ENCODE assay signal across 8 cellular contexts in the genomic region with DNA sequence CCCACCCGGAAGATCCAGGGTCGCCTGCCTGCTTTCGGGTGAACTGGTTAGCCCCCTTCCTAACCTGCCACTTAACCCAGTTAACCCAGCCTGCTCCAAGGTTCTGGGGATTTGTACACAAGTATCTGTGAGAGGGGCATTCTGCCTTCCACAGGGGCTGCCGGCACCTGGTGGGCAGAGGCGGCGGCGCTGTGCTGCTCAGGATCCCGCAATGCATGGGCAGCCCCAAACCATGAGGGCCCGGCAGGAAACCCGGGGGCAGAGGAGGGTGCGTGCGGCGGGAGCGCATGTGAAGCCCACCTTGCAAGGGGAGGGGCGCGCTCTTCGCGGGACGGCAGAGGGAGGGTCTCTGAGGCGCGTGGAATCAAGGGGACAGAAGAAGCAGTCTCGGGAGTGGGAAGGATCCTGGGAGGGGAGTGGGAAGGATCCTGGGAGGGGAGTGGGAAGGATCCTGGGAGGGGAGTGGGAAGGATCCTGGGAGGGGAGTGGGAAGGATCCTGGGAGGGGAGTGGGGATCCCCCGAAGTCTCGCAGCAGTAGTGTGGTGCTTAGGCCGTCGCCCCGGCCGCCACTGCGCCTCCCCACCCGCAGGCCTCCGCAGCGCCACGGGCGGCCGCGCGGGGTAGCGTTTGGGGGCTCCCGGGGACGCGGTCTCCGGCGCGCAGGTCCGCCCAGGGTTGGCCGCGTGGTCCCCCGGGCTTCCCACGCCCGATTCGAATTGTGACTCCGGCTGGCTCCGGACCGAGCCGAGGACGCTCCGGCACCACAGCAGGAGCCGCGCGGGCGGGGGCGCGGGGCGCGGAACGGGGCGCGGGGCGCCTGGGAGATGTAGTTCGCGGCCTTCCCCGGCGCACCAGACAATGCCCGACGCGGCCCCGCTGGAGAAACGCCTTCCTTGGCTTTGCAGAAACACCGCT. TPM values are rescaled to one million over a fixed set of nuclear protein-coding genes. Genes with fewer than 3 reads are reported as not detected.
DNase-seq lines count a peak whose midpoint lies in the region; ATAC-seq and TF ChIP-seq lines count a peak whose summit lies in the region.

No MANE protein-coding gene starts in this region.

- no peak overlapping the region for H3K27ac Mint-ChIP-seq in endodermal cell

- H3K23ac ChIP-seq in mesendoderm (ENCODE audit: low read length): peak overlapping the region; percentile 99

- H3K4me3 ChIP-seq in DND-41 (ENCODE audit: low read depth in 1 of 2, low read length in 2 of 2) (peak overlapping the region; percentile 31 to 71; a peak in 3 of 4 replicates), endodermal cell (ENCODE audit: low read length) (peak overlapping the region; percentile 71), mesendoderm (ENCODE audit: low read length) (peak overlapping the region; percentile 23)

- H3K9me3 Mint-ChIP-seq in endodermal cell: no peaks in the 10 kb centered on the region

- peak overlapping the region; percentile 60 for H3K4me3 Mint-ChIP-seq in endodermal cell

- H3K4me2 ChIP-seq in DND-41 (ENCODE audit: insufficient read depth, low read length) (peak overlapping the region; percentile 88), mesendoderm (ENCODE audit: low read length) (peak overlapping the region; percentile 79)

- H3K4me1 ChIP-seq in DND-41 (ENCODE audit: insufficient read depth, low read length) (peaks cover 36% of the 10 kb centered on the region), endodermal cell (ENCODE audit: control insufficient read depth, insufficient read depth, low read length) (peaks cover 4% of the 10 kb centered on the region), mesendoderm (ENCODE audit: control insufficient read depth, low read depth, low read length) (peaks cover 4% of the 10 kb centered on the region)

- peaks cover 3% of the 10 kb centered on the region; the same call in 1 of the 2 replicates for H3K36me3 ChIP-seq in DND-41 (ENCODE audit: insufficient read depth, low read length)
- no peaks in the 10 kb centered on the region for H3K36me3 ChIP-seq in endodermal cell (ENCODE audit: control insufficient read depth, insufficient read depth, low read length)
- no peaks in the 10 kb centered on the region for H3K36me3 ChIP-seq in mesendoderm (ENCODE audit: control insufficient read depth, insufficient read depth, low read length)

- H2BK120ac ChIP-seq in mesendoderm (ENCODE audit: low read depth, low read length): no peak overlapping the region

- no peaks in the 10 kb centered on the region for H3K79me1 ChIP-seq in mesendoderm (ENCODE audit: low read length)

- peaks cover 56% of the 10 kb centered on the region for H3K27me3 Mint-ChIP-seq in endodermal cell (ENCODE audit: insufficient read depth)

- POLR2A ChIA-PET in HEK293T (lab: Yijun Ruan, JAX): interaction anchor here (1.3 to 1.6 kb wide), 2 partner anchors 16 kb away, joined by 5 read pairs; partner anchors contain the start of gene TEX22

- H3K9me3 ChIP-seq in DND-41 (ENCODE audit: insufficient read depth, low read length, severe bottlenecking) (no peaks in the 10 kb centered on the region), endodermal cell (ENCODE audit: control insufficient read depth, low read length) (no peaks in the 10 kb centered on the region)

- no peak overlapping the region for H2BK5ac ChIP-seq in mesendoderm (ENCODE audit: low read length)

- no peak overlapping the region for H2BK15ac ChIP-seq in mesendoderm (replicated peaks; ENCODE audit: low read depth)

- H3K9ac ChIP-seq in DND-41 (ENCODE audit: low read depth, low read length) (peak overlapping the region; percentile 73), endodermal cell (ENCODE audit: extremely low read depth, low read length, poor library complexity, severe bottlenecking) (no peak overlapping the region), mesendoderm (ENCODE audit: low read length) (peak overlapping the region; percentile 75)

- H4K20me1 ChIP-seq in DND-41 (ENCODE audit: insufficient read depth, low read length): no peaks in the 10 kb centered on the region

- DNase-seq in DND-41: peak; percentile 77
- DNase-seq in HEK293T (ENCODE audit: extremely low spot score): peak; percentile 74
- peak; percentile 75 for DNase-seq in NCI-H2171 treated with DMSO at 0.1 percent for 48 hours (lab: John Stamatoyannopoulos, UW)
- peak; percentile 91 for DNase-seq in activated CD8-positive, alpha-beta memory T cell treated with anti-CD3 and anti-CD28 coated beads for 24 hours
- peak; percentile 85 for DNase-seq in endodermal cell
- DNase-seq in mesendoderm: peak; percentile 55
- peak; percentile 15 for DNase-seq in stimulated activated CD8-positive, alpha-beta memory T cell treated with anti-CD3 and anti-CD28 coated beads, Interleukin-12 subunit alpha, Interleukin-12 subunit beta, amount 100 ng/mL, for 1 hour (ENCODE audit: low read depth)

- H3K4ac ChIP-seq in mesendoderm (ENCODE audit: low read depth, low read length): no peak overlapping the region

- peak overlapping the region; percentile 94 for H3K56ac ChIP-seq in mesendoderm (ENCODE audit: low read length)

- H3K36me3 Mint-ChIP-seq in endodermal cell (ENCODE audit: low read depth): peaks cover 10% of the 10 kb centered on the region

- H2AK5ac ChIP-seq in mesendoderm (ENCODE audit: low read length): no peak overlapping the region

- peak; percentile 80 for TF ChIP-seq CTCF in DND-41 (IDR thresholded peaks at IDR 0.05; ENCODE audit: borderline replicate concordance, extremely low read depth, low read length, poor library complexity, severe bottlenecking)
- TF ChIP-seq CTCF in endodermal cell (conservative IDR thresholded peaks at IDR 0.05): peak; percentile 69

- H2AFZ ChIP-seq in DND-41 (ENCODE audit: low read depth, low read length): peak overlapping the region; percentile 92

- H3K79me2 ChIP-seq in DND-41 (ENCODE audit: insufficient read depth, low read length) (peaks cover 13% of the 10 kb centered on the region), mesendoderm (ENCODE audit: control insufficient read depth, insufficient read depth, low read length) (no peaks in the 10 kb centered on the region)

- peaks cover 8% of the 10 kb centered on the region for H3K4me1 Mint-ChIP-seq in endodermal cell

- H3K27ac ChIP-seq in DND-41 (ENCODE audit: low read length) (peak overlapping the region; percentile 77), endodermal cell (ENCODE audit: low read depth, low read length) (no peak overlapping the region), mesendoderm (ENCODE audit: low read depth, low read length) (no peak overlapping the region)

- no peak overlapping the region for H4K5ac ChIP-seq in mesendoderm (ENCODE audit: low read length)

- no peak overlapping the region for H4K8ac ChIP-seq in mesendoderm (ENCODE audit: low read depth, low read length)

- CTCF ChIA-PET in HEK293T (lab: Yijun Ruan, JAX): interaction anchor here (0.6 to 1.2 kb wide), 2 partner anchors 66 to 133 kb away, joined by 3 to 6 read pairs; no protein-coding TSS in a partner anchor

- 12 to 18% methylated on average over 39 to 79 of the region's 79 CpGs for WGBS in endodermal cell (ENCODE audit: insufficient coverage in 1 of 2, insufficient read length in 1 of 2), 2 experiments
- no CpG with 5 or more reads among the region's 79 CpGs for WGBS in mesendoderm (ENCODE audit: extremely low coverage, insufficient coverage, low lambda C conversion rate)

- peak; percentile 84 for ATAC-seq in DND-41 (ENCODE audit: insufficient read depth, low read depth)
- no peak for ATAC-seq in GM18520 (IDR thresholded peaks at IDR 0.05; ENCODE audit: unreplicated experiment)

- H3K27me3 ChIP-seq in DND-41 (ENCODE audit: insufficient read depth, low read length, poor library complexity) (no peaks in the 10 kb centered on the region), endodermal cell (ENCODE audit: control insufficient read depth, insufficient read depth, low read length, poor library complexity, severe bottlenecking) (peaks cover 48% of the 10 kb centered on the region), mesendoderm (ENCODE audit: insufficient read depth, low read length, poor library complexity) (peaks cover 5% of the 10 kb centered on the region)

- H3K18ac ChIP-seq in mesendoderm (ENCODE audit: low read length): no peak overlapping the region

TF ChIP-seq in HEK293T, 16 proteins besides CTCF, POLR2A, EP300 and RAD21:
- no peak for TF ChIP-seq SUZ12 (IDR thresholded peaks at IDR 0.05)
- no peak for TF ChIP-seq ELF4 (IDR thresholded peaks at IDR 0.05)
- TF ChIP-seq SP1 (IDR thresholded peaks at IDR 0.05): no peak
- no peak for TF ChIP-seq NFRKB (IDR thresholded peaks at IDR 0.05)
- no peak for TF ChIP-seq LEF1 (IDR thresholded peaks at IDR 0.05; ENCODE audit: borderline replicate concordance)
- TF ChIP-seq CTBP1 (IDR thresholded peaks at IDR 0.05; ENCODE audit: borderline replicate concordance): no peak
- TF ChIP-seq ZNF384 (IDR thresholded peaks at IDR 0.05): no peak
- no peak for TF ChIP-seq PKNOX1 (IDR thresholded peaks at IDR 0.05)
- no peak for TF ChIP-seq FOXM1 (IDR thresholded peaks at IDR 0.05; ENCODE audit: borderline replicate concordance)
- no peak for TF ChIP-seq TARDBP (IDR thresholded peaks at IDR 0.05)
- no peak for TF ChIP-seq BHLHE40 (IDR thresholded peaks at IDR 0.05; ENCODE audit: borderline replicate concordance)
- no peak for TF ChIP-seq L3MBTL2 (conservative IDR thresholded peaks at IDR 0.05)
- no peak for TF ChIP-seq FOXK2 (IDR thresholded peaks at IDR 0.05)
- TF ChIP-seq HDGF (IDR thresholded peaks at IDR 0.05; ENCODE audit: borderline replicate concordance): no peak
- no peak for TF ChIP-seq FOXA1 (IDR thresholded peaks at IDR 0.05)
- no peak for TF ChIP-seq ARNT (IDR thresholded peaks at IDR 0.05)

RNA-seq across cellular contexts. Expression of gene MTA1, which starts 4.9 kb away (rescaled TPM):
- total RNA-seq in endodermal cell: 100 to 1,000 TPM; 245 to 246 TPM
- 182 TPM for polyA plus RNA-seq in endodermal cell (2013, experiment 1 of 2)
- 153 TPM for polyA plus RNA-seq in endodermal cell (2013, experiment 2 of 2)
- polyA plus RNA-seq in mesendoderm (2013, experiment 1 of 2): 125 TPM
- 136 TPM for polyA plus RNA-seq in mesendoderm (2013, experiment 2 of 2)

RNA-seq across cellular contexts. Expression of gene TEX22, which starts 16.4 kb away (rescaled TPM):
- 1 to 10 TPM; 1.9 to 3.5 TPM for total RNA-seq in endodermal cell
- 0.57 TPM for polyA plus RNA-seq in endodermal cell (2013, experiment 1 of 2)
- 1.2 TPM for polyA plus RNA-seq in endodermal cell (2013, experiment 2 of 2)
- polyA plus RNA-seq in mesendoderm (2013, experiment 1 of 2): 0.04 TPM
- polyA plus RNA-seq in mesendoderm (2013, experiment 2 of 2): 0.04 TPM

RNA-seq across cellular contexts. Expression of gene CRIP2, which starts 59.9 kb away (rescaled TPM):
- total RNA-seq in endodermal cell: 1 to 10 TPM; 3.9 to 5.3 TPM
- 96.3 TPM for polyA plus RNA-seq in endodermal cell (2013, experiment 1 of 2)
- polyA plus RNA-seq in endodermal cell (2013, experiment 2 of 2): 93.1 TPM
- polyA plus RNA-seq in mesendoderm (2013, experiment 1 of 2): 8.3 TPM
- polyA plus RNA-seq in mesendoderm (2013, experiment 2 of 2): 7.8 TPM

Comparison
In these comparisons a context has a peak if more than half of its experiments do, and no peak if none do; other contexts are left out.
1. DNase-seq: peak in every context shown above with its lines; median percentile 91 in activated CD8-positive, alpha-beta memory T cell treated with anti-CD3 and anti-CD28 coated beads for 24 hours; 85 in endodermal cell; 77 in DND-41; 75 in NCI-H2171 treated with DMSO at 0.1 percent for 48 hours; 74 in HEK293T; 55 in mesendoderm; 15 in stimulated activated CD8-positive, alpha-beta memory T cell treated with anti-CD3 and anti-CD28 coated beads, Interleukin-12 subunit alpha, Interleukin-12 subunit beta, amount 100 ng/mL, for 1 hour.